ENCODE assay signal across 8 cellular contexts in the genomic region with DNA sequence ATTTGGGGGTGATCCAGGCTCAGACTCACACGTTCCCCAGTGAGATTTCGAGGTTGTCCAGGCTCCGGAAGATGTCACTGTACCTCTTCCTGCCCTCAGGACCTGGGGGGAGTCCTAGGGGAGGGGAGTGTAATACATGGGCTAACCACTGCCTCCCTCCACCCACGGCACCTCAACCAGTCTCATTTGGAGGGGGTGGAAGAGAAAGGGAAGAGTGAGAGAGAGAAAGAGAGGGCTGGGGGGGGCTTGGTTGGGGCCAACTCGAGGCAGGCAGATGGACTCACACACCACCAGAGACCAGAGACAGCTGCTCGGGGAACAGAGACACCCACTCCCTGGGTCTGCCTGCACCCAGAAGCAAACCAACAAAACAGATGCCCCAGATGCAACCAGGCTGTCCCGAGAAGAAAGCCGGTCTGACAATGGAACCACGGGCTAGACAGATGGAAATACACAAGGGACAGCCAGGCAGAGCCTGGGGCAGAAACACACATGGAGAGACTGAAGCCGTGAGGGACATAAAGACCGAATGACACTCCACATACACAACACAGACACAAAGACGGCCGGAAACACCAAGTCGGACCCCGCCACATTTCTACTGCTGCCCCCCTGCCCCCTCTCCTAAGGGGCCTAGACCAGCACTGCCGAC.
A peak's percentile ranks its signal among the peaks of the same experiment; 100 is the strongest.
DNase-seq lines count a peak whose midpoint lies in the region; FAIRE-seq and TF ChIP-seq lines count a peak whose summit lies in the region.

No MANE protein-coding gene starts in this region.

- DNase-seq in AG10803 (ENCODE audit: low read depth) (peak; percentile 8), GM19239 (ENCODE audit: insufficient read length, low spot score) (peak; percentile 74), NB4 (ENCODE audit: low read depth) (peak; percentile 73), NCI-H2029 treated with DMSO at 0.1 percent for 48 hours (lab: John Stamatoyannopoulos, UW) (no peak), DMS153 (lab: John Stamatoyannopoulos, UW) (no peak)
- peak; percentile 79 for DNase-seq in activated effector memory CD4-positive, alpha-beta T cell treated with anti-CD3 and anti-CD28 coated beads, Interleukin-2, amount 50 U/mL, for 16 hours
- peak; percentile 70 for DNase-seq in stimulated activated CD4-positive, alpha-beta T cell treated with anti-CD3 and anti-CD28 coated beads, Interleukin-15, amount 100 ng/mL, for 24 hours

- FAIRE-seq in GM19239 (lab: Jason Lieb, UNC) = peak; percentile 78

- TF ChIP-seq POLR2A in NB4 (IDR thresholded peaks at IDR 0.05; ENCODE audit: extremely low read depth, insufficient read length) = no peak

- H3K4me3 ChIP-seq in AG10803 (ENCODE audit: low read length) (peak overlapping the region; percentile 89), NB4 (ENCODE audit: low read depth, low read length) (peak overlapping the region; percentile 85), iPS-11a (ENCODE audit: low read depth, low read length) (peak overlapping the region; percentile 73)

- TF ChIP-seq CTCF in AG10803 (conservative IDR thresholded peaks at IDR 0.05; ENCODE audit: low read length) = no peak
- peak; percentile 1 for TF ChIP-seq CTCF in NB4 (IDR thresholded peaks at IDR 0.05; ENCODE audit: low read depth, low read length)

Comparison
In these comparisons a context has a peak if more than half of its experiments do, and no peak if none do; other contexts are left out.
1. DNase-seq: peak in AG10803 (single experiment), GM19239 (single experiment), NB4 (single experiment), activated effector memory CD4-positive, alpha-beta T cell treated with anti-CD3 and anti-CD28 coated beads, Interleukin-2, amount 50 U/mL, for 16 hours (single experiment) and stimulated activated CD4-positive, alpha-beta T cell treated with anti-CD3 and anti-CD28 coated beads, Interleukin-15, amount 100 ng/mL, for 24 hours (single experiment); none in NCI-H2029 treated with DMSO at 0.1 percent for 48 hours (single experiment) and DMS153 (single experiment).
2. Peak in every context shown above with its lines, with median percentiles within 50 percentile points of each other: H3K4me3 ChIP-seq.